Comparison of ENCODE assay signal across 8 cellular contexts in the genomic region with DNA sequence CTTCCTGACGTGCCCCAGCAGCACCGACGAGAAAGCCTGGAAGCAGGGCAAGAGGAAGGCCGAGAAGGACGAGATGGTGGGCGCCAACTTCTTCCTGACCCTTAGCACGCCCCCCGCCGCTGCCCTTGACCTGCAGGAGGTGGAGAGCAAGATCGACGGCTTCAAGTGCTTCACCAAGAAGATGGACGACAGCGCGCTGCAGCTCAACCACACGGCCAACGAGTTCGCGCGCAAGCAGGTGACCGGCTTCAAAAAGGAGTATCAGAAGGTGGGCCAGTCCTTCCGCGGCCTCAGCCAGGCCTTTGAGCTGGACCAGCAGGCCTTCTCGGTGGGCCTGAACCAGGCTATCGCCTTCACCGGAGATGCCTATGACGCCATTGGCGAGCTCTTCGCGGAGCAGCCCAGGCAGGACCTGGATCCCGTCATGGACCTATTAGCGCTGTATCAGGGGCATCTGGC. TPM values are rescaled to one million over a fixed set of nuclear protein-coding genes. Genes with fewer than 3 reads are reported as not detected.
DNase-seq lines count a peak whose midpoint lies in the region; ATAC-seq and TF ChIP-seq lines count a peak whose summit lies in the region.

No MANE protein-coding gene starts in this region.

- 92% methylated on average over 31 of the region's 31 CpGs for WGBS in urinary bladder

- no peak overlapping the region for H3K4me3 ChIP-seq in mucosa of descending colon
- H3K4me3 ChIP-seq in urinary bladder (ENCODE audit: low read depth, low read length), result peak overlapping the region; percentile 100

- intact Hi-C loops in mucosa of descending colon (cut with DNase I, micrococcal nuclease), result loop anchor here in 1 of 2 donors (5.0 kb wide), 1 partner anchor 328 kb away; no protein-coding TSS in a partner anchor

- H3K9me3 ChIP-seq in mucosa of descending colon, result no peaks in the 10 kb centered on the region

- H3K36me3 ChIP-seq in mucosa of descending colon (ENCODE audit: low read depth) (no peaks in the 10 kb centered on the region), urinary bladder (ENCODE audit: insufficient read depth) (no peaks in the 10 kb centered on the region)

- H3K27ac ChIP-seq in cingulate gyrus (ENCODE audit: low read depth, low read length) (peak overlapping the region; percentile 50), urinary bladder (ENCODE audit: low read depth) (no peak overlapping the region)

- ATAC-seq in mucosa of descending colon, result no peak
- no peak for ATAC-seq in esophagus mucosa

- peak; percentile 8 for DNase-seq in activated gamma-delta T cell (lab: John Stamatoyannopoulos, UW)
- no peak for DNase-seq in activated gamma-delta T cell treated with Interleukin-2 at 50 U/mL for 16 hours
- peak in 2 of 3 donors; percentile 5 to 62 for DNase-seq in mucosa of descending colon
- no peak for DNase-seq in stimulated activated CD4-positive, alpha-beta T cell treated with anti-CD3 and anti-CD28 coated beads, Interleukin-4, amount 100 ng/mL, for 24 hours
- DNase-seq in SKM-1 treated with dmso at 0.1 percent for 144 hours (lab: John Stamatoyannopoulos, UW; ENCODE audit: unreplicated experiment), result no peak

- H3K4me1 ChIP-seq in mucosa of descending colon (ENCODE audit: low read depth) (peaks cover 43% of the 10 kb centered on the region), urinary bladder (ENCODE audit: insufficient read depth) (no peaks in the 10 kb centered on the region)

- no peak for TF ChIP-seq CTCF in mucosa of descending colon (IDR thresholded peaks at IDR 0.05)

RNA-seq across cellular contexts. Expression of a gene that starts 1.6 kb away (rescaled TPM):
- total RNA-seq in mucosa of descending colon (10 to 100 TPM in 2 of 3 donors, 1 to 10 TPM in 1; 8.7 to 28.9 (median 13.7) TPM), urinary bladder (43.6 TPM), esophagus mucosa (16.2 TPM)
- 17.2 TPM for polyA plus RNA-seq in urinary bladder

Comparison
In these comparisons a context has a peak if more than half of its experiments do, and no peak if none do; other contexts are left out.
1. DNase-seq: peak in activated gamma-delta T cell (single experiment) and mucosa of descending colon (2 of 3); none in activated gamma-delta T cell treated with Interleukin-2 at 50 U/mL for 16 hours (single experiment), stimulated activated CD4-positive, alpha-beta T cell treated with anti-CD3 and anti-CD28 coated beads, Interleukin-4, amount 100 ng/mL, for 24 hours (single experiment) and SKM-1 treated with dmso at 0.1 percent for 144 hours (single experiment).